Comparison of ENCODE assay signal across 15 cellular contexts in the genomic region with DNA sequence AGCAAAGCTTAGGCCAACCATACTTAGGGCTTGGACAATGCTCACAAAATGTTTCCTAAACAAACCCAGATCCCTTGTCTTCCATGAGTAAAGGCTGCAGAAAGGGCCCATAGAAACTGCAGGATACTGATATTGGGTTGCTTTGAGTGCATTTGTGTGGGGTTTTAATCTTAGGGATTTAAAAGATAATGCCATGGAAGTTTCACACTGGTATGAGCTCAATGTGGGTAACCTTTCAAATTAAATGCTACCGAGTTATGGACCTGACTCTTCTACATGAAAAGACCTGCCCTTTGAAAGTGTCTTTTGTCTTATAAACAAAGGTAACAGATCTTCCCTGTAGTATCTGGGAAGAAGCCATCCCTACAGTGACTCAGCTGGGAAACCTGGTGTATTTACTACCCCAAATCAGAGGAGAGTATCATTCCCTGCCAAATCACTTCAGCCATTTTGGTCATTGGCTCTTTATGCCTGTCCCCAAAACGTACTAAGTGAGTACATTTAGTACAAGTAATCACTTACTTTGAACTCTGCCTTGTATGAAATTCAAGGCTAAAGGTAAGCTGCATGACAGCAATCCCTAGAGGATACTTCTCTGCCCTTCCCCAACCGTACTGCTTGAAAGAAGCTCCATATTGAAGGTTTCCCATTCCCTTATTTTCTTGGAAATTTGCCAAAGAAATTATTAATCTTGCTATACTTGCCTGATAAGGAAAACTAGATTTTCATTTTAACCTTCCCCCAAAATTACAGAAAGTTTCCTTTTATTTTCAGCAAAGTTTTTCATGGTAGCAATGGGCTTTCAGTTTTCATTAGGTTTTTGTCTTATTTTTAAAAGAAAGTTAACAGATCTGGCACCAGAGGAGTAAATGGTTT. TPM values are rescaled to one million over a fixed set of nuclear protein-coding genes. Genes with fewer than 3 reads are reported as not detected.
DNase-seq lines count a peak whose midpoint lies in the region; FAIRE-seq and TF ChIP-seq lines count a peak whose summit lies in the region.
"Had no signal": no experiment of that assay in that cellular context is flagged by ENCODE, and none has a peak within 500 bp of the region (broad histone marks: within the 10 kb centered on the region; RNA-seq: fewer than 3 reads in every experiment).

No MANE protein-coding gene starts in this region.

- H3K4me3 ChIP-seq in esophagus (ENCODE audit: low read depth in 1 of 2, low read length in 2 of 2) (no peak overlapping the region), foreskin fibroblast (ENCODE audit: low read depth in 1 of 2, low read length in 2 of 2) (no peak overlapping the region)
- H3K4me3 ChIP-seq: BLaER1 had no signal

- H3K36me3 Mint-ChIP-seq in nephron (ENCODE audit: low read depth), result peaks cover 5% of the 10 kb centered on the region
- H3K36me3 Mint-ChIP-seq: memory B cell had no signal

- H3K9me3 ChIP-seq in esophagus (ENCODE audit: control insufficient read depth in 2 of 2, insufficient read depth in 1 of 2, low read depth in 1 of 2, low read length in 1 of 2), result no peaks in the 10 kb centered on the region
- H3K9me3 ChIP-seq: BLaER1 had no signal

- peak overlapping the region; percentile 76 to 78 for H3K27ac ChIP-seq in esophagus (ENCODE audit: low read depth in 2 of 2, low read length in 1 of 2)
- H3K27ac ChIP-seq: BLaER1 had no signal

- peak overlapping the region in 2 of 3 experiments; percentile 8 to 10 for H3K27ac Mint-ChIP-seq in nephron
- H3K27ac Mint-ChIP-seq: IgD-negative memory B cell, memory B cell, T-helper 17 cell had no signal

- H3K4me3 Mint-ChIP-seq in nephron, result no peak overlapping the region
- H3K4me3 Mint-ChIP-seq: IgD-negative memory B cell, memory B cell, T-helper 17 cell had no signal

- H3K36me3 ChIP-seq in esophagus (ENCODE audit: control insufficient read depth in 2 of 2, insufficient read depth in 2 of 2, low read length in 1 of 2), result peaks cover 0 to 3% of the 10 kb centered on the region in 2 donors
- H3K36me3 ChIP-seq: BLaER1 had no signal

- H3K27me3 ChIP-seq in esophagus (ENCODE audit: control insufficient read depth in 1 of 2, insufficient read depth in 2 of 2, low read length in 2 of 2), result no peaks in the 10 kb centered on the region
- H3K27me3 ChIP-seq: BLaER1 had no signal

- peak; percentile 55 for DNase-seq in M059J (ENCODE audit: low read depth)
- no peak for DNase-seq in foreskin fibroblast
- no peak for DNase-seq in midbrain (lab: John Stamatoyannopoulos, UW)
- DNase-seq in SKM-1 treated with dmso at 0.1 percent for 144 hours (lab: John Stamatoyannopoulos, UW; ENCODE audit: unreplicated experiment), result no peak
- DNase-seq in stimulated activated CD8-positive, alpha-beta memory T cell treated with anti-CD3 and anti-CD28 coated beads, Interleukin-4, amount 100 ng/mL, for 48 hours, result no peak
- DNase-seq: NCI-H82; stimulated activated CD4-positive, alpha-beta T cell treated with anti-CD3 and anti-CD28 coated beads, Interleukin-15, amount 100 ng/mL, for 24 hours; stimulated activated naive CD8-positive, alpha-beta T cell treated with anti-CD3 and anti-CD28 coated beads, Interleukin-15, Interleukin-2, amounts not matched to agents 100 U/mL and 50 U/mL, for 24 hours; T-helper 17 cell had no signal

- H3K4me1 Mint-ChIP-seq in nephron, result peaks cover 9% of the 10 kb centered on the region
- H3K4me1 Mint-ChIP-seq: IgD-negative memory B cell, T-helper 17 cell had no signal

- no peaks in the 10 kb centered on the region for H3K9me3 Mint-ChIP-seq in nephron
- H3K9me3 Mint-ChIP-seq: IgD-negative memory B cell, memory B cell had no signal

- FAIRE-seq in A204.1 (lab: Jason Lieb, UNC), result peak; percentile 73

- no peak for TF ChIP-seq CTCF in nephron (IDR thresholded peaks at IDR 0.05; ENCODE audit: unreplicated experiment in 3 of 3)
- TF ChIP-seq CTCF in foreskin fibroblast (IDR thresholded peaks at IDR 0.05; ENCODE audit: low read depth, low read length), result no peak

- 27% methylated on average over 3 of the region's 3 CpGs for whole genome bisulfite sequencing in esophagus, 2 donors

- peaks cover 0 to 8% of the 10 kb centered on the region in 2 donors for H3K4me1 ChIP-seq in esophagus (ENCODE audit: control insufficient read depth in 2 of 2, insufficient read depth in 2 of 2, low read length in 1 of 2)
- H3K4me1 ChIP-seq: BLaER1 had no signal

- no peaks in the 10 kb centered on the region for H3K27me3 Mint-ChIP-seq in nephron (ENCODE audit: low read depth)

RNA-seq across cellular contexts. Expression of a gene that starts 7.2 kb away (rescaled TPM):
- 188 and 207 TPM in 2 replicates for total RNA-seq in M059J (2014; rRNA removed; shearing (Covaris generic))
- 100 to 1,000 TPM; 127 to 172 TPM for polyA plus RNA-seq in esophagus
- polyA plus RNA-seq: IgD-negative memory B cell had no signal

RNA-seq across cellular contexts. Expression of a gene that starts 36.8 kb away (rescaled TPM):
- total RNA-seq in M059J (2014; rRNA removed; shearing (Covaris generic)), result 19.7 and 25.4 TPM in 2 replicates
- 1 to 10 TPM in 1 of 2 donors, under 1 TPM in 1; 0.53 to 1.2 TPM for polyA plus RNA-seq in esophagus
- total RNA-seq: T-helper 17 cell had no signal
- polyA plus RNA-seq: IgD-negative memory B cell had no signal
